In the genomic region with DNA sequence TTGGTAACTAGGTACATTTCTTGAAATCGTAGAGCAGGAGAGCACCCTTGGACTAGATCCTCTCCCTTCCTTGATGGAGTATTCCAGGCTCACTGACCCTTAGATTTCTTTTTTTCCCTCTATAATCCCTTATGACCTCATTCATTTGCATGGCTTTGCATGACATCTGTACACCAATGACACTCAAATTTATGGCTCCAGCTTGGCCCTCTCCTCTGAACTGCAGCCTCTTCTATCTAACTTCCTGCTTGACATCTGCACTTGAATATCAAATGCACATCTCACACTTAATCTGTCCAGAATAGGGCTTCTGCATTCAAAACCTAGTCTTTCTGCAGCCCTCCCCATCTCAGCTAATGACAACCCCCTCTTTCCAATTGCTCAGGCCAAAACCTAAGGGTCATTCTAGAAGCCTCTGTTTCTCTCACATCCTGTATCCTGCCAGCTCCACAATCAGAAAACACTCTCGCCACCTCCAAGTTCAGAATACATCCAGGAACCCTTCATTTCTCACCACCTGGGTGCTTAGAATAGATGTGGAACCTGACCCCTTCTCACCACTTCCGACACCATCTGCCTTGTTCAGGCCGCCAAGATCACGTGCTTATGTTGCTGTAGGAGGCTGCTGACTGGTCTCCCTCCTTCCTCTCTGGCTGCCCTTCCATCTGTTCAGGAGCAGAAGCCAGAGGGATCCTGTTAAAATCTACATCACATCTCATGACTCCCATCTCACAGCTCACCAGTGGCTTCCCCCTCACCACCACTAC, we compare ENCODE assay signal across 9 cellular contexts.
A peak's percentile ranks its signal among the peaks of the same experiment; 100 is the strongest.
DNase-seq lines count a peak whose midpoint lies in the region; ATAC-seq and TF ChIP-seq lines count a peak whose summit lies in the region.
"Had no signal": no experiment of that assay in that cellular context is flagged by ENCODE, and none has a peak within 500 bp of the region (broad histone marks: within the 10 kb centered on the region; RNA-seq: fewer than 3 reads in every experiment).

No MANE protein-coding gene starts in this region.

- ATAC-seq in GM18868 (IDR thresholded peaks at IDR 0.05; ENCODE audit: unreplicated experiment): peak; percentile 82
- ATAC-seq: activated CD4-positive, alpha-beta T cell treated with anti-CD3 and anti-CD28 coated beads for 36 hours had no signal

- CTCF ChIA-PET in HEK293T (lab: Yijun Ruan, JAX): no interaction called here

- H3K36me3 ChIP-seq in HAP-1 (replicated peaks): no peaks in the 10 kb centered on the region

- intact Hi-C loops in head of caudate nucleus (cut with DNase I): no loop called here

- no peak for DNase-seq in HEK293T (ENCODE audit: extremely low spot score)
- peak; percentile 69 for DNase-seq in NCI-H1694 treated with DMSO at 0.1 percent for 48 hours (lab: John Stamatoyannopoulos, UW)
- DNase-seq in cerebellar cortex (ENCODE audit: low spot score): peak; percentile 94
- DNase-seq in head of caudate nucleus: no peak
- DNase-seq in HAP-1 (ENCODE audit: low spot score in 2 of 2): no peak
- DNase-seq in ureter (ENCODE audit: low spot score): no peak
- no peak for DNase-seq in activated gamma-delta T cell treated with Interleukin-2 at 50 U/mL for 16 hours
- DNase-seq: activated CD4-positive, alpha-beta T cell treated with anti-CD3 and anti-CD28 coated beads for 36 hours had no signal

- POLR2A ChIA-PET in HEK293T (lab: Yijun Ruan, JAX): interaction anchor here (1.0 kb wide), 1 partner anchor 8 kb away, joined by 3 read pairs; no protein-coding TSS in a partner anchor

- no peaks in the 10 kb centered on the region for H3K4me1 ChIP-seq in HAP-1

- in situ Hi-C loops in HAP-1 (cut with MboI; ENCODE audit: low sequenced_read_pairs): no loop called here

- H3K27me3 ChIP-seq in HAP-1 (ENCODE audit: low read depth): no peaks in the 10 kb centered on the region

- no peak overlapping the region for H3K4me3 ChIP-seq in HAP-1

- no peaks in the 10 kb centered on the region for H3K9me3 ChIP-seq in HAP-1

TF ChIP-seq in HEK293T, 16 proteins besides CTCF, POLR2A, EP300 and RAD21:
- TF ChIP-seq FOXA1 (IDR thresholded peaks at IDR 0.05) (no peak), PKNOX1 (IDR thresholded peaks at IDR 0.05) (peak; percentile 55)

Comparison
In these comparisons a context has a peak if more than half of its experiments do, and no peak if none do; other contexts are left out.
1. DNase-seq: peak in NCI-H1694 treated with DMSO at 0.1 percent for 48 hours (single experiment) and cerebellar cortex (single experiment); none in HEK293T (single experiment), head of caudate nucleus (0 of 42), HAP-1 (0 of 2), ureter (single experiment) and activated gamma-delta T cell treated with Interleukin-2 at 50 U/mL for 16 hours (single experiment).